Comparison of ENCODE assay signal across 16 cellular contexts in the genomic region with DNA sequence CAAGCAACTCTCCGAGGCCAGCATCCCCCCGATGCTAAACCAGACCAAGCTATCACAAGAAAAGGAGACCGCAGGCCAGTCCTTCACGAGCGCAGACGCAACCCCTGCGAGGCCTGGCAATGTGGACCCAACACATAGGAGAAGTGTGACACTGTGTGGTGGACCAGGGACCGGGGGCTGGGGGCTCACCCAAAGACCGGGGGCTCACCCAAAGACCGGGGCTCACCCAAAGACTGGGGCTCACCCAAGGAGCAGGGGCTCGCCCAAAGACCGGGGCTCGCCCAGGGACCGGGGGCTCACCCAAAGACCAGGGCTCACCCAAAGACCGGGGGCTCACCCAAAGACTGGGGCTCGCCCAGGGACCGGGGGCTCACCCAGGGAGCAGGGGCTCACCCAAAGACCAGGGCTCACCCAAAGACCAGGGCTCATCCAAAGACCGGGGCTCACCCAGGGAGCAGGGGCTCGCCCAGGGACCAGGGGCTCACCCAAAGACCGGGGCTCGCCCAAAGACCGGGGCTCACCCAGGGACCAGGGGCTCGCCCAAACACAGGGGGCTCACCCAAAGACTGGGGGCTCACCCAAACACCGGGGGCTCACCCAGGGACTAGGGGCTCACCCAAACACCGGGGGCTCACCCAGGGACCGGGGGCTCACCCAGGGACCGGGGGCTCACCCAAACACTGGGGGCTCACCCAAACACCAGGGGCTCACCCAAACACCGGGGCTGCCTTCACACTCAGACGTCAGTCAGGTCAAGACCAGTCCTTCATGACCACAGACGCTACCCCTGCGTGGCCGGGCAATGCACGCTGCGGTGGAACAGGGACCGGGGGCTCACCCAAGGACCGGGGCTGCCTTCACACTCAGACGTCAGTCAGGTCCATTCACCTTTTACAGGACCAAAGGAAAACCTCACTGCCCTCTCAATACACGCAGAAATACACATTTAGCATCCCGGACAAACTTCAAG.
"Had no signal": no experiment of that assay in that cellular context is flagged by ENCODE, and none has a peak within 500 bp of the region (broad histone marks: within the 10 kb centered on the region; RNA-seq: fewer than 3 reads in every experiment).

No MANE protein-coding gene starts in this region.

- DNase-seq: activated CD4-positive, alpha-beta T cell treated with anti-CD3 and anti-CD28 coated beads for 4 hours; activated naive CD4-positive, alpha-beta T cell treated with anti-CD3 and anti-CD28 coated beads, Interleukin-2, amount 10 ng/mL, durations not matched to agents 7 days and 5 days; central memory CD4-positive, alpha-beta T cell; cortex of kidney; erythroblast; glutamatergic neuron; mesendoderm; substantia nigra; transverse colon had no signal

- H3K9ac ChIP-seq: neural progenitor cell had no signal

- H3K27ac Mint-ChIP-seq: activated naive CD4-positive, alpha-beta T cell treated with anti-CD3 and anti-CD28 coated beads, Interleukin-2, amount 10 ng/mL, durations not matched to agents 7 days and 5 days; activated T-helper 17 cell treated with anti-CD3 and anti-CD28 coated beads, Interleukin-2, amount 50 U/mL, for 72 hours; neural progenitor cell had no signal

- ATAC-seq: activated T-helper 17 cell treated with anti-CD3 and anti-CD28 coated beads, Interleukin-2, amount 50 U/mL, for 72 hours; left lobe of liver; pancreas had no signal

- H3K27me3 ChIP-seq: adrenal gland, neural progenitor cell, pancreas, SJSA1, transverse colon had no signal

- H3K4me1 ChIP-seq: neural progenitor cell, pancreas, SJSA1, transverse colon had no signal

- H3K9me3 ChIP-seq: adrenal gland, pancreas, SJSA1, transverse colon had no signal

- H3K27me3 Mint-ChIP-seq: activated naive CD4-positive, alpha-beta T cell treated with anti-CD3 and anti-CD28 coated beads, Interleukin-2, amount 10 ng/mL, durations not matched to agents 7 days and 5 days; activated T-helper 17 cell treated with anti-CD3 and anti-CD28 coated beads, Interleukin-2, amount 50 U/mL, for 72 hours had no signal

- H3K4me3 Mint-ChIP-seq: activated naive CD4-positive, alpha-beta T cell treated with anti-CD3 and anti-CD28 coated beads, Interleukin-2, amount 10 ng/mL, durations not matched to agents 7 days and 5 days; activated T-helper 17 cell treated with anti-CD3 and anti-CD28 coated beads, Interleukin-2, amount 50 U/mL, for 72 hours; neural progenitor cell had no signal

- H3K4me3 ChIP-seq: adrenal gland, neural progenitor cell, pancreas, SJSA1, skin epidermis, transverse colon had no signal

- H3K36me3 ChIP-seq: adrenal gland, neural progenitor cell, pancreas, SJSA1, transverse colon had no signal

- H3K27ac ChIP-seq: adrenal gland, neural progenitor cell, pancreas, SJSA1, skin epidermis, transverse colon had no signal
